ENCODE assay signal across 1 cellular context in the genomic region with DNA sequence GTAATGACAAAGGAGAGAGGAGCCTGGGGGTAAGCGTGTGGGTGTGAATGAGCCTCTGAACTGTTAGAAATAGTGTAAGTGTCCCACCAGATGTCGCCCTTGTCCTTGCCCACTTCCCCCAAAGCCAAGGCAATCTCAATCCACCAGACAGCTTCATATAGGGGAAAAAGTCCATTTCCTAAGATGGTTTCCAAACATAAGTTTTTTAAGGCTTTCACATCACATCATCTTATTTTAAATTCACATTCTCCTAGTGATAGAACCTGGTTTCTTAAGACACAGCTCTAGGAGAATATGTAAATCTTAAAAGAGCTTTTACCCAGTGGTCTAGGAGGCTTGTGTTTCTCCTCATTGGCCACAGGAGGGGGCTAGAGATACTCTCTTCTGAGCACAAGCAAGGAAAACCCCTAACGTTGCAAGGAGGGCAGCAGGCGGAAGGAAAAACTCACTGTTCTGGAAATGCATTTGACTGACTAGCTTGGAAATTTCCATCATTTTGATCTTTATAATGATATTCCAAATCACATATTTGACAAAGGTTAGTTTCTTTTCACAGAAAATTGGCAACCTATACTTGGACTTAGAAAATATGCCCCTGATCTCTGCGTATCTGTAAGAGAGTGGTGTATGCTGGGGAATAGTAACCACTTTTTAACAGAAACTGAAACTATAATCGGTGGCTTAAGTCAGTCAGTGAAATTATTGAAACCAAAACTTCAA.
TF ChIP-seq lines count a peak whose summit lies in the region.

No MANE protein-coding gene starts in this region.

TF ChIP-seq in HCT116, 20 proteins besides CTCF, POLR2A, EP300 and RAD21 (continued from another document):
- no peak for TF ChIP-seq POLR2AphosphoS5 (IDR thresholded peaks at IDR 0.05; ENCODE audit: low read depth, low read length)
- TF ChIP-seq ZBTB33 (IDR thresholded peaks at IDR 0.05; ENCODE audit: extremely low read depth, insufficient replicate concordance, low read length) = no peak
- no peak for TF ChIP-seq JUND (IDR thresholded peaks at IDR 0.05)
- TF ChIP-seq TCF7L2 (IDR thresholded peaks at IDR 0.05; ENCODE audit: borderline replicate concordance, extremely low read depth, insufficient read depth, insufficient read length) = no peak
- no peak for TF ChIP-seq REST (IDR thresholded peaks at IDR 0.05; ENCODE audit: low read depth)
- no peak for TF ChIP-seq ATF3 (IDR thresholded peaks at IDR 0.05)
- TF ChIP-seq EZH2phosphoT487 (IDR thresholded peaks at IDR 0.05; ENCODE audit: borderline replicate concordance) = no peak
- TF ChIP-seq ELF1 (IDR thresholded peaks at IDR 0.05; ENCODE audit: borderline replicate concordance, low read depth) = no peak
- no peak for TF ChIP-seq ZFX (IDR thresholded peaks at IDR 0.05)
- TF ChIP-seq MAX (IDR thresholded peaks at IDR 0.05) = no peak
